Comparison of ENCODE assay signal across 13 cellular contexts in genomic region chrX:53116101-53116500, GRCh38. TPM values are rescaled to one million over a fixed set of nuclear protein-coding genes. Genes with fewer than 3 reads are reported as not detected.
DNase-seq lines count a peak whose midpoint lies in the region; ATAC-seq, FAIRE-seq and TF ChIP-seq lines count a peak whose summit lies in the region.
"Had no signal": no experiment of that assay in that cellular context is flagged by ENCODE, and none has a peak within 500 bp of the region (broad histone marks: within the 10 kb centered on the region; RNA-seq: fewer than 3 reads in every experiment).

No MANE protein-coding gene starts in this region.

- ATAC-seq in HG03025 (IDR thresholded peaks at IDR 0.05; ENCODE audit: low FRiP score, unreplicated experiment) (no peak), GM21381 (IDR thresholded peaks at IDR 0.05; ENCODE audit: unreplicated experiment) (no peak)
- ATAC-seq: foreskin keratinocyte had no signal

- no peak for TF ChIP-seq CTCF in brain (conservative IDR thresholded peaks at IDR 0.05)

- H3K27me3 Mint-ChIP-seq in brain: no peaks in the 10 kb centered on the region
- H3K27me3 Mint-ChIP-seq in activated naive CD4-positive, alpha-beta T cell treated with anti-CD3 and anti-CD28 coated beads for 36 hours (ENCODE audit: low read depth): no peaks in the 10 kb centered on the region
- H3K27me3 Mint-ChIP-seq: activated naive CD4-positive, alpha-beta T cell treated with anti-CD3 and anti-CD28 coated beads, Interleukin-2, amount 50 U/mL, for 24 hours had no signal

- H3K27ac Mint-ChIP-seq in brain: peak overlapping the region in 4 of 5 experiments; percentile 26 to 84 (median 50)
- no peak overlapping the region for H3K27ac Mint-ChIP-seq in activated naive CD4-positive, alpha-beta T cell treated with anti-CD3 and anti-CD28 coated beads for 36 hours
- H3K27ac Mint-ChIP-seq: activated naive CD4-positive, alpha-beta T cell treated with anti-CD3 and anti-CD28 coated beads, Interleukin-2, amount 50 U/mL, for 24 hours had no signal

- peak overlapping the region in 2 of 5 experiments; percentile 1 to 29 for H3K4me3 Mint-ChIP-seq in brain
- no peak overlapping the region for H3K4me3 Mint-ChIP-seq in activated naive CD4-positive, alpha-beta T cell treated with anti-CD3 and anti-CD28 coated beads for 36 hours
- H3K4me3 Mint-ChIP-seq: activated naive CD4-positive, alpha-beta T cell treated with anti-CD3 and anti-CD28 coated beads, Interleukin-2, amount 50 U/mL, for 24 hours had no signal

- H3K9me3 ChIP-seq in MG63 (no peaks in the 10 kb centered on the region), small intestine (ENCODE audit: control insufficient read depth, low read depth) (no peaks in the 10 kb centered on the region)

- no peak for FAIRE-seq in small intestine (lab: Jason Lieb, UNC)
- FAIRE-seq: H54 had no signal

- H3K4me1 Mint-ChIP-seq in brain: peaks cover 6% of the 10 kb centered on the region
- H3K4me1 Mint-ChIP-seq in activated naive CD4-positive, alpha-beta T cell treated with anti-CD3 and anti-CD28 coated beads for 36 hours (ENCODE audit: low read depth): peaks cover 5% of the 10 kb centered on the region

- CTCF ChIA-PET in activated naive CD4-positive, alpha-beta T cell treated with anti-CD3 and anti-CD28 coated beads for 36 hours (lab: Charles Lee): no interaction called here

- 27 to 43% (median 38%) methylated on average over 3 of the region's 3 CpGs for WGBS in small intestine, 3 donors

- H3K36me3 ChIP-seq in MG63 (no peaks in the 10 kb centered on the region), small intestine (ENCODE audit: control insufficient read depth in 2 of 2, insufficient read depth in 2 of 2, low read length in 2 of 2) (no peaks in the 10 kb centered on the region)

- H3K36me3 Mint-ChIP-seq in brain: peaks cover 25% of the 10 kb centered on the region
- no peaks in the 10 kb centered on the region for H3K36me3 Mint-ChIP-seq in activated naive CD4-positive, alpha-beta T cell treated with anti-CD3 and anti-CD28 coated beads for 36 hours (ENCODE audit: low read depth)

- peak overlapping the region; percentile 27 to 33 for H3K27ac ChIP-seq in small intestine (ENCODE audit: low read depth in 1 of 2, low read length in 1 of 2)
- H3K27ac ChIP-seq: foreskin keratinocyte had no signal

- H3K27me3 ChIP-seq in MG63 (no peaks in the 10 kb centered on the region), small intestine (ENCODE audit: control insufficient read depth in 2 of 2, insufficient read depth in 2 of 2, low read length in 2 of 2) (no peaks in the 10 kb centered on the region)
- H3K27me3 ChIP-seq: foreskin keratinocyte had no signal

- peaks cover 0 to 2% (median 0%) of the 10 kb centered on the region in 5 experiments for H3K9me3 Mint-ChIP-seq in brain
- H3K9me3 Mint-ChIP-seq in activated naive CD4-positive, alpha-beta T cell treated with anti-CD3 and anti-CD28 coated beads for 36 hours: no peaks in the 10 kb centered on the region
- H3K9me3 Mint-ChIP-seq: activated naive CD4-positive, alpha-beta T cell treated with anti-CD3 and anti-CD28 coated beads, Interleukin-2, amount 50 U/mL, for 24 hours had no signal

- H3K4me3 ChIP-seq in MG63 (peak overlapping the region; percentile 26), small intestine (ENCODE audit: low read depth in 1 of 2, low read length in 2 of 2) (no peak overlapping the region)

- no peaks in the 10 kb centered on the region for H3K4me1 ChIP-seq in small intestine (ENCODE audit: control insufficient read depth in 2 of 2, insufficient read depth in 1 of 2, low read depth in 1 of 2, low read length in 1 of 2)
- H3K4me1 ChIP-seq: foreskin keratinocyte had no signal

- DNase-seq in MG63: peak; percentile 67
- peak; percentile 54 for DNase-seq in hepatic stellate cell (ENCODE audit: low spot score)
- peak; percentile 54 for DNase-seq in small intestine
- DNase-seq in effector CD4-positive, alpha-beta T cell: no peak
- no peak for DNase-seq in activated naive CD4-positive, alpha-beta T cell treated with anti-CD3 and anti-CD28 coated beads for 36 hours
- DNase-seq: activated CD4-positive, alpha-beta T cell treated with anti-CD3 and anti-CD28 coated beads for 1 hour; foreskin keratinocyte; NCI-H1048 had no signal

- intact Hi-C loops in activated naive CD4-positive, alpha-beta T cell treated with anti-CD3 and anti-CD28 coated beads for 36 hours (cut with micrococcal nuclease): no loop called here

RNA-seq across cellular contexts. Expression of gene KANTR, which starts 22.2 kb away (rescaled TPM):
- 1.7 and 4.4 TPM in 2 replicates for total RNA-seq in MG63 (2014; rRNA removed; shearing (Covaris generic); ENCODE audit: low replicate concordance)
- polyA plus RNA-seq in brain (ENCODE audit: insufficient read depth, low read depth, low replicate concordance) (3.1 TPM), small intestine (1 to 10 TPM; 1.4 to 4.5 (median 3.5) TPM)
- total RNA-seq in activated naive CD4-positive, alpha-beta T cell treated with anti-CD3 and anti-CD28 coated beads for 36 hours: 1 to 10 TPM; 7.5 to 9.2 TPM

RNA-seq across cellular contexts. Expression of gene TSPYL2, which starts 33.9 kb away (rescaled TPM):
- 8.2 and 10.8 TPM in 2 replicates for total RNA-seq in MG63 (2014; rRNA removed; shearing (Covaris generic); ENCODE audit: low replicate concordance)
- polyA plus RNA-seq in brain (ENCODE audit: insufficient read depth, low read depth, low replicate concordance): 49.9 TPM
- 10 to 100 TPM in 1 of 3 donors, 1 to 10 TPM in 2; 6.7 to 20.7 (median 10.0) TPM for polyA plus RNA-seq in small intestine
- total RNA-seq in activated naive CD4-positive, alpha-beta T cell treated with anti-CD3 and anti-CD28 coated beads for 36 hours: 10 to 100 TPM; 72.2 to 74.4 TPM

Comparison
In these comparisons a context has a peak if more than half of its experiments do, and no peak if none do; other contexts are left out.
1. DNase-seq: peak in MG63 (single experiment), hepatic stellate cell (single experiment) and small intestine (single experiment); none in effector CD4-positive, alpha-beta T cell (single experiment) and activated naive CD4-positive, alpha-beta T cell treated with anti-CD3 and anti-CD28 coated beads for 36 hours (single experiment).